ENCODE assay signal across 34 cellular contexts in genomic region chr3:150972379-150972985, GRCh38. TPM values are rescaled to one million over a fixed set of nuclear protein-coding genes. Genes with fewer than 3 reads are reported as not detected.
A peak's percentile ranks its signal among the peaks of the same experiment; 100 is the strongest.
DNase-seq lines count a peak whose midpoint lies in the region; ATAC-seq, FAIRE-seq and TF ChIP-seq lines count a peak whose summit lies in the region.
"Had no signal": no experiment of that assay in that cellular context is flagged by ENCODE, and none has a peak within 500 bp of the region (broad histone marks: within the 10 kb centered on the region; RNA-seq: fewer than 3 reads in every experiment).

Gene CLRN1 (minus strand): TSS chr3:150972727. CDS start chr3:150972708, 19 bp downstream.

- H4K20me1 ChIP-seq in SK-N-SH (ENCODE audit: insufficient read depth) (no peaks in the 10 kb centered on the region), H1 (replicated peaks in 1 of 2; ENCODE audit: control insufficient read depth in 1 of 2, insufficient read depth in 2 of 2, low read length in 2 of 2) (no peaks in the 10 kb centered on the region)

- CTCF ChIA-PET in SK-N-SH (lab: Yijun Ruan, JAX) (no interaction called here), H1 (lab: Charles Lee; ENCODE audit: partially characterized antibody) (interaction anchor here (0.6 to 1.2 kb wide), 4 partner anchors 14 to 95 kb away, joined by 3 read pairs; no protein-coding TSS in a partner anchor)

- peaks cover 9% of the 10 kb centered on the region; the same call in 1 of the 2 replicates for H3K27me3 ChIP-seq in SK-N-SH (ENCODE audit: insufficient read depth)
- no peaks in the 10 kb centered on the region for H3K27me3 ChIP-seq in H1 (replicated peaks in 1 of 4; ENCODE audit: control insufficient read depth in 3 of 4, extremely low read depth in 1 of 4, insufficient read depth in 3 of 4, low read length in 3 of 4)
- H3K27me3 ChIP-seq in testis = no peaks in the 10 kb centered on the region
- H3K27me3 ChIP-seq: brain microvascular endothelial cell, left lung had no signal

- DNase-seq in SK-N-SH (no peak), H1 (ENCODE audit: low read depth in 1 of 2, low spot score in 2 of 2) (no peak), myocyte (ENCODE audit: low read depth) (peak; percentile 9), testis (peak; percentile 31), NCI-H526 (lab: John Stamatoyannopoulos, UW) (no peak), AML-193 (lab: John Stamatoyannopoulos, UW) (no peak), inferior parietal cortex (ENCODE audit: extremely low spot score) (no peak)
- DNase-seq: activated CD4-positive, alpha-beta T cell treated with anti-CD3 and anti-CD28 coated beads for 36 hours; activated CD8-positive, alpha-beta T cell treated with anti-CD3 and anti-CD28 coated beads, Interleukin-2, amount 10 ng/mL, durations not matched to agents 7 days and 5 days; activated naive CD4-positive, alpha-beta T cell treated with anti-CD3 and anti-CD28 coated beads, Interleukin-2, amount 50 U/mL, for 16 hours; amniotic stem cell; brain microvascular endothelial cell; DMS79; GF-D8; GM23248; hypothalamus; left lung; naive B cell; NCI-H1436; NCI-H2081; NCI-H226; Right ventricle myocardium superior; stimulated activated naive B cell treated with anti-CD40 and anti-IgM and Interleukin-4, amounts not matched to agents 10 μg/mL and 1 μg/mL and 100 μg/mL, for 72 hours had no signal

- no peak within 1 kb of the TSS for H3K56ac ChIP-seq in H1 (replicated peaks; ENCODE audit: insufficient read length, low read depth, low read length)

- no peak within 1 kb of the TSS for H3K23ac ChIP-seq in H1 (ENCODE audit: insufficient read length)

- TF ChIP-seq EP300 in SK-N-SH (IDR thresholded peaks at IDR 0.05; ENCODE audit: borderline replicate concordance in 1 of 2, low read depth in 1 of 2, low read length in 1 of 2) (no peak), H1 (IDR thresholded peaks at IDR 0.05; ENCODE audit: borderline replicate concordance in 1 of 2, low read depth in 2 of 2, low read length in 2 of 2) (no peak)

- H3K14ac ChIP-seq in H1 (ENCODE audit: insufficient read length) = no peak within 1 kb of the TSS

- TF ChIP-seq CTCF in SK-N-SH (IDR thresholded peaks at IDR 0.05) = no peak
- no peak for TF ChIP-seq CTCF in H1 (IDR thresholded peaks at IDR 0.05; ENCODE audit: control extremely low read depth in 1 of 3, insufficient read depth in 1 of 3, low read depth in 1 of 3, low read length in 3 of 3)
- no peak for TF ChIP-seq CTCF in testis (IDR thresholded peaks at IDR 0.05)

- H3K4me2 ChIP-seq in SK-N-SH = no peak within 1 kb of the TSS
- peak within 1 kb of the TSS in 1 of 2 experiments; percentile 8; a peak in 2 of 4 replicates for H3K4me2 ChIP-seq in H1 (ENCODE audit: insufficient read depth in 1 of 2, low read depth in 2 of 2, low read length in 2 of 2)

- H4K5ac ChIP-seq in H1 (ENCODE audit: insufficient read length, low read depth, low read length) = no peak within 1 kb of the TSS

- H3K4me3 ChIP-seq in SK-N-SH (ENCODE audit: low read depth in 2 of 2, low read length in 1 of 2) = no peak within 1 kb of the TSS
- H3K4me3 ChIP-seq in H1 (ENCODE audit: extremely low read depth in 1 of 4, insufficient read depth in 2 of 4, low read depth in 3 of 4, low read length in 4 of 4) = no peak within 1 kb of the TSS
- H3K4me3 ChIP-seq in testis = no peak within 1 kb of the TSS
- H3K4me3 ChIP-seq: left lung, skin epidermis had no signal

- H4K8ac ChIP-seq in H1 (ENCODE audit: extremely low read depth, insufficient read depth, low read length) = no peak within 1 kb of the TSS

- no peaks in the 10 kb centered on the region for H3K36me3 ChIP-seq in SK-N-SH (replicated peaks in 1 of 2; ENCODE audit: control insufficient read depth in 1 of 2, insufficient read depth in 2 of 2, low read length in 1 of 2)
- H3K36me3 ChIP-seq in H1 (ENCODE audit: control insufficient read depth in 2 of 4, insufficient read depth in 4 of 4, low read length in 3 of 4) = no peaks in the 10 kb centered on the region
- H3K36me3 ChIP-seq in testis (ENCODE audit: low read depth, missing control alignments) = no peaks in the 10 kb centered on the region
- H3K36me3 ChIP-seq: brain microvascular endothelial cell, left lung had no signal

- H3F3A ChIP-seq in SK-N-SH (replicated peaks; ENCODE audit: insufficient read depth) = no peaks in the 10 kb centered on the region

- H3K9me3 ChIP-seq in SK-N-SH (no peaks in the 10 kb centered on the region), H1 (ENCODE audit: insufficient read depth in 2 of 2, low read depth in 1 of 2, low read length in 1 of 2) (no peaks in the 10 kb centered on the region), testis (no peaks in the 10 kb centered on the region)
- H3K9me3 ChIP-seq: left lung had no signal

- H2BK120ac ChIP-seq in H1 (replicated peaks; ENCODE audit: low read depth, low read length) = peak within 1 kb of the TSS; percentile 14

- H3K27ac ChIP-seq in SK-N-SH (ENCODE audit: low read depth in 2 of 2, low read length in 1 of 2) = no peak within 1 kb of the TSS
- no peak within 1 kb of the TSS for H3K27ac ChIP-seq in H1 (ENCODE audit: low read depth, low read length)
- H3K27ac ChIP-seq in testis = no peak within 1 kb of the TSS
- H3K27ac ChIP-seq: 22Rv1, C4-2B, GM23248, left lung, skin epidermis had no signal

- peak; percentile 19 for FAIRE-seq in H1 (lab: Jason Lieb, UNC)
- FAIRE-seq: urothelium cell line had no signal

- peak within 1 kb of the TSS; percentile 39 for H4K91ac ChIP-seq in H1 (replicated peaks; ENCODE audit: insufficient read length, low read length)

- no peak for TF ChIP-seq RAD21 in SK-N-SH (IDR thresholded peaks at IDR 0.05; ENCODE audit: low read length)
- TF ChIP-seq RAD21 in H1 (IDR thresholded peaks at IDR 0.05 in 1 of 2, conservative IDR thresholded peaks at IDR 0.05 in 1 of 2; ENCODE audit: low read depth in 2 of 2, low read length in 2 of 2) = no peak

- peak within 1 kb of the TSS; percentile 68; the same call in 1 of the 2 replicates for H2BK5ac ChIP-seq in H1 (ENCODE audit: low read depth, low read length)

- no peak within 1 kb of the TSS for H3K4ac ChIP-seq in H1 (replicated peaks; ENCODE audit: insufficient read length, low read depth, low read length)

- H3K18ac ChIP-seq in H1 (ENCODE audit: extremely low read depth, low read length) = no peak within 1 kb of the TSS

- H2AFZ ChIP-seq in SK-N-SH (ENCODE audit: low read depth) (no peak within 1 kb of the TSS), H1 (ENCODE audit: low read length) (peak within 1 kb of the TSS; percentile 14; the same call in 1 of the 2 replicates)

- intact Hi-C loops in testis (cut with DNase I; ENCODE audit: low total_unique reads) = no loop called here

- no peak for ATAC-seq in SK-N-SH treated with all-trans-retinoic acid at 6 μM for 48 hours
- ATAC-seq: activated CD4-positive, alpha-beta T cell treated with anti-CD3 and anti-CD28 coated beads for 36 hours; activated CD8-positive, alpha-beta T cell treated with anti-CD3 and anti-CD28 coated beads, Interleukin-2, amount 10 ng/mL, durations not matched to agents 7 days and 5 days; activated T-helper 17 cell treated with anti-CD3 and anti-CD28 coated beads, Interleukin-2, amount 50 U/mL, for 72 hours; left lung; stimulated activated naive B cell treated with anti-CD40 and anti-IgM and Interleukin-4, amounts not matched to agents 10 μg/mL and 1 μg/mL and 100 μg/mL, for 72 hours had no signal

- 24% methylated on average over 16 of the region's 16 CpGs for WGBS in SK-N-SH (ENCODE audit: low lambda C conversion rate)
- 79% methylated on average over 16 of the region's 16 CpGs; no CpG with 5 or more reads in 1 of the 2 experiments for WGBS in H1 (ENCODE audit: extremely low coverage in 1 of 2, insufficient coverage in 1 of 2, insufficient read length in 1 of 2, insufficient replicate concordance in 2 of 2, low coverage in 1 of 2, low lambda C conversion rate in 2 of 2, missing lambda C conversion rate in 1 of 2), 2 experiments
- WGBS in testis, 2 donors = 33 to 50% methylated on average over 16 of the region's 16 CpGs

- TF ChIP-seq POLR2A in H1 (IDR thresholded peaks at IDR 0.05; ENCODE audit: control extremely low read depth in 1 of 2, low read depth in 2 of 2, low read length in 2 of 2) (no peak), testis (IDR thresholded peaks at IDR 0.05) (no peak)

- H3K79me2 ChIP-seq in SK-N-SH (ENCODE audit: insufficient read depth) (no peaks in the 10 kb centered on the region), H1 (ENCODE audit: control insufficient read depth in 1 of 2, insufficient read depth in 2 of 2, low read length in 2 of 2) (no peaks in the 10 kb centered on the region)

- H2BK12ac ChIP-seq in H1 (ENCODE audit: low read depth, low read length) = no peak within 1 kb of the TSS

- H2BK20ac ChIP-seq in H1 (ENCODE audit: low read length) = peak within 1 kb of the TSS; percentile 8; the same call in 1 of the 2 replicates

- peaks cover 1% of the 10 kb centered on the region; the same call in 1 of the 2 replicates for H3K23me2 ChIP-seq in H1 (ENCODE audit: low read depth, low read length)

- POLR2A ChIA-PET in SK-N-SH (lab: Yijun Ruan, JAX) = no interaction called here
- POLR2A ChIA-PET in H1 (lab: Charles Lee; ENCODE audit: partially characterized antibody) = no interaction called here

- no peak within 1 kb of the TSS for H2AK5ac ChIP-seq in H1 (ENCODE audit: low read depth, low read length)

- H3K9me2 ChIP-seq in SK-N-SH = no peaks in the 10 kb centered on the region

- H3K9ac ChIP-seq in SK-N-SH (no peak within 1 kb of the TSS), H1 (replicated peaks in 1 of 4; ENCODE audit: extremely low read depth in 1 of 4, low read depth in 3 of 4, low read length in 3 of 4) (no peak within 1 kb of the TSS)
- H3K9ac ChIP-seq: GM23248 had no signal

- H3K4me1 ChIP-seq in SK-N-SH (ENCODE audit: control insufficient read depth in 1 of 2, insufficient read depth in 2 of 2, low read depth in 1 of 2, low read length in 1 of 2) = no peaks in the 10 kb centered on the region
- peaks cover 5 to 21% (median 14%) of the 10 kb centered on the region in 4 experiments for H3K4me1 ChIP-seq in H1 (replicated peaks in 1 of 4; ENCODE audit: control insufficient read depth in 3 of 4, insufficient read depth in 4 of 4, low read length in 3 of 4)
- H3K4me1 ChIP-seq in testis = no peaks in the 10 kb centered on the region
- H3K4me1 ChIP-seq: left lung had no signal

- no peak within 1 kb of the TSS for H2BK15ac ChIP-seq in H1 (ENCODE audit: low read length)

- H3K79me1 ChIP-seq in H1 (ENCODE audit: low read depth, low read length) = no peaks in the 10 kb centered on the region

RNA-seq across cellular contexts. Expression of gene CLRN1, which starts in this region (rescaled TPM):
- not detected in 2 replicates for polyA plus RNA-seq in SK-N-SH (2012; rRNA removed)
- not detected in 2 replicates for polyA plus RNA-seq in SK-N-SH (2012; cell fraction: cytosol; rRNA removed)
- polyA plus RNA-seq in SK-N-SH (2012; cell fraction: nucleus; rRNA removed) = not detected in 2 replicates
- total RNA-seq in H1 (2021; fragmentation: NEBNext Ultra II Directional; extraction: Animal tissue kit (Norgen Biotek cat#: 25700)) = 0.35 and 0.59 TPM in 2 replicates
- polyA plus RNA-seq in H1 (2011; rRNA removed) = 0.17 and 0.20 TPM in 2 replicates
- 0.13 TPM for polyA plus RNA-seq in H1 (2011; cell fraction: cytosol; rRNA removed)
- polyA plus RNA-seq in H1 (2011; cell fraction: nucleus; rRNA removed) = 0.10 TPM
- polyA plus RNA-seq in H1 (2012, experiment 1 of 2) = 0.36 to 0.39 TPM in 2 of 4 replicates, not detected in the others
- not detected for polyA plus RNA-seq in H1 (2012, experiment 2 of 2)
- polyA plus RNA-seq in H1 (2013, experiment 1 of 2) = 1.1 TPM
- polyA plus RNA-seq in H1 (2013, experiment 2 of 2) = 1.3 TPM
- 0.09 TPM in 1 of 2 replicates, not detected in the other for polyA minus RNA-seq in H1 (2011; rRNA and poly(A)+ RNA removed)
- not detected for polyA minus RNA-seq in H1 (2011; cell fraction: cytosol; rRNA and poly(A)+ RNA removed)
- polyA minus RNA-seq in H1 (2011; cell fraction: nucleus; rRNA and poly(A)+ RNA removed) = not detected
- total RNA-seq in myocyte = not detected in 2 replicates
- not detected for polyA plus RNA-seq in myocyte (2012)
- total RNA-seq in testis = under 1 TPM; 0.43 to 0.79 TPM
- 0.38 TPM for polyA plus RNA-seq in testis (ENCODE audit: insufficient read depth, low read depth, low replicate concordance)
- total RNA-seq: activated CD4-positive, alpha-beta T cell treated with anti-CD3 and anti-CD28 coated beads for 36 hours; activated CD8-positive, alpha-beta T cell treated with anti-CD3 and anti-CD28 coated beads, Interleukin-2, amount 10 ng/mL, durations not matched to agents 7 days and 5 days; activated T-helper 17 cell treated with anti-CD3 and anti-CD28 coated beads, Interleukin-2, amount 50 U/mL, for 72 hours; fibroblast of lung; GM23248; left lung; LHCN-M2; mesenteric fat pad; omental fat pad; pulmonary artery endothelial cell; Right ventricle myocardium superior had no signal
- polyA plus RNA-seq: fibroblast of lung, GM23248 had no signal

Comparison
In these comparisons a context has a peak if more than half of its experiments do, and no peak if none do; other contexts are left out.
1. Peak in DNase-seq in myocyte; RNA of the gene not detected or under 1 TPM.
2. Peak in DNase-seq in testis; RNA of the gene not detected or under 1 TPM.